ENCODE assay signal across 8 cellular contexts in the genomic region with DNA sequence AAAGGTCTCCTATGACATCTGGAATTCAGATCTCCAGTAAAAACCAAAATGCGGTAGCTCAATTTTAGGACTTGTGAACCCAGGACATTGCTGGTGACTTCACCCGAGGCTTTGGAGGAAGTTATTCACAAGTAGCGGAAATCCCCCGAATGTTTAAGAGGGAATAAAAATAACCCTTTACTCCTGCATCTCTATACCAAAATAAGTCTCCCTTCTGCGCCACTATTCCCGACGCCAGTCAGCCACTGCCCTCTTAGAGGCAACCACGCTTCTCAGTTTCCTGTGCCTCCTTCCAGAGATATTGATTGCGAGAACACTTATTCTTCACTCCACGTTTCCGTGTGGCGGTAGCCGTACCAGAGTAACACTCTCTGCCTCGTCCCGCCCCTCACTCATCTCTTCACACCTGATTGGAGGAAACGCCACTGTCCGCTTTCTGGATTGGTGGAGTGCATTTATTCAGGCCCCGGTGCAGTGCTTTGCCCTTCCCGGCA. TPM values are rescaled to one million over a fixed set of nuclear protein-coding genes. Genes with fewer than 3 reads are reported as not detected.
DNase-seq lines count a peak whose midpoint lies in the region; ATAC-seq and TF ChIP-seq lines count a peak whose summit lies in the region.

No MANE protein-coding gene starts in this region.

- peak; percentile 75 for DNase-seq in GM12865 (ENCODE audit: low read depth)
- peak; percentile 78 for DNase-seq in GM23338 (ENCODE audit: low spot score)
- peak; percentile 76 for DNase-seq in OCI-LY7 (ENCODE audit: low spot score)
- peak in 3 of 4 experiments; percentile 1 to 29 (median 2) for DNase-seq in activated naive CD4-positive, alpha-beta T cell (lab: John Stamatoyannopoulos, UW)
- peak; percentile 62 for DNase-seq in medulla oblongata (ENCODE audit: extremely low spot score)
- peak; percentile 43 for DNase-seq in stromal cell of bone marrow (ENCODE audit: low read depth)
- no peak for DNase-seq in HK-2 (ENCODE audit: unreplicated experiment)
- no peak for DNase-seq in NCI-H345 treated with DMSO at 0.1 percent for 48 hours (lab: John Stamatoyannopoulos, UW; ENCODE audit: unreplicated experiment)

- POLR2A ChIA-PET in OCI-LY7 (lab: Charles Lee) = interaction anchor here (1.0 kb wide), 1 partner anchor 10 kb away, joined by 4 read pairs; no protein-coding TSS in a partner anchor

- H3K36me3 ChIP-seq in GM23338 (ENCODE audit: insufficient read depth) (no peaks in the 10 kb centered on the region), OCI-LY7 (ENCODE audit: insufficient read depth, low read length) (no peaks in the 10 kb centered on the region)

- H3K79me2 ChIP-seq in GM23338 (replicated peaks; ENCODE audit: insufficient read depth) = no peaks in the 10 kb centered on the region
- H3K79me2 ChIP-seq in OCI-LY7 (ENCODE audit: insufficient read depth, low read depth, low read length) = no peaks in the 10 kb centered on the region

- H3K4me1 ChIP-seq in GM23338 (ENCODE audit: insufficient read depth) (no peaks in the 10 kb centered on the region), OCI-LY7 (ENCODE audit: insufficient read depth, low read length, poor library complexity, severe bottlenecking) (peaks cover 8% of the 10 kb centered on the region)

- H2AFZ ChIP-seq in GM23338 (no peak overlapping the region), OCI-LY7 (ENCODE audit: low read length) (peak overlapping the region; percentile 92)

- peaks cover 12% of the 10 kb centered on the region for H3K36me3 Mint-ChIP-seq in GM23338 (ENCODE audit: low read depth)

- TF ChIP-seq CTCF in GM12865 (IDR thresholded peaks at IDR 0.05; ENCODE audit: insufficient read depth, low read depth, low read length, missing control alignments) = no peak
- TF ChIP-seq CTCF in GM23338 (conservative IDR thresholded peaks at IDR 0.05; ENCODE audit: low read depth in 2 of 2) = no peak
- no peak for TF ChIP-seq CTCF in OCI-LY7 (conservative IDR thresholded peaks at IDR 0.05; ENCODE audit: low read length)

- ATAC-seq in GM23338 = peak; percentile 99

- no peak overlapping the region for H3K27ac Mint-ChIP-seq in GM23338

- H3K27me3 ChIP-seq in GM23338 (ENCODE audit: insufficient read depth) = no peaks in the 10 kb centered on the region

- no peak overlapping the region for H3K4me3 Mint-ChIP-seq in GM23338

- H3K9me3 Mint-ChIP-seq in GM23338 = peaks cover 19% of the 10 kb centered on the region

- CTCF ChIA-PET in OCI-LY7 (lab: Charles Lee; ENCODE audit: unreplicated experiment) = no interaction called here

- no peaks in the 10 kb centered on the region; the same call in 1 of the 3 replicates for H3K4me1 Mint-ChIP-seq in GM23338

- H3K27me3 Mint-ChIP-seq in GM23338 (ENCODE audit: insufficient read depth, low read depth, poor library complexity) = peaks cover 1% of the 10 kb centered on the region

- H3K4me3 ChIP-seq in GM12865 (ENCODE audit: low read depth, low read length) = peak overlapping the region; percentile 2; the same call in 1 of the 2 replicates
- H3K4me3 ChIP-seq in GM23338 = no peak overlapping the region
- H3K4me3 ChIP-seq in OCI-LY7 (ENCODE audit: low read depth, low read length, poor library complexity, severe bottlenecking) = peak overlapping the region; percentile 56

- no TSS peak for BruUV-seq in OCI-LY7 (replicated peaks; lab: Mats Ljungman, UMichigan)

- H3K4me2 ChIP-seq in GM23338 (peak overlapping the region; percentile 43; the same call in 1 of the 2 replicates), OCI-LY7 (ENCODE audit: low read length) (peak overlapping the region; percentile 66)

- H3K9me2 ChIP-seq in GM23338 (ENCODE audit: insufficient read depth) (no peaks in the 10 kb centered on the region), OCI-LY7 (ENCODE audit: insufficient read depth, low read length) (no peaks in the 10 kb centered on the region)

- H3F3A ChIP-seq in GM23338 (replicated peaks; ENCODE audit: low read depth) = no peaks in the 10 kb centered on the region

- H4K20me1 ChIP-seq in GM23338 (replicated peaks; ENCODE audit: insufficient read depth) (no peaks in the 10 kb centered on the region), OCI-LY7 (ENCODE audit: insufficient read depth, low read length) (no peaks in the 10 kb centered on the region)

- H3K27ac ChIP-seq in GM23338 (ENCODE audit: low read depth) (no peak overlapping the region), OCI-LY7 (ENCODE audit: low read depth, low read length, poor library complexity, severe bottlenecking) (no peak overlapping the region)

- intact Hi-C loops in OCI-LY7 (cut with micrococcal nuclease; ENCODE audit: unreplicated experiment) = no loop called here

- H3K9me3 ChIP-seq in OCI-LY7 (ENCODE audit: low read length) = no peaks in the 10 kb centered on the region

TF ChIP-seq in GM23338, 12 proteins besides CTCF, POLR2A, EP300 and RAD21 (continues in another document):
- TF ChIP-seq, protein P1, sequence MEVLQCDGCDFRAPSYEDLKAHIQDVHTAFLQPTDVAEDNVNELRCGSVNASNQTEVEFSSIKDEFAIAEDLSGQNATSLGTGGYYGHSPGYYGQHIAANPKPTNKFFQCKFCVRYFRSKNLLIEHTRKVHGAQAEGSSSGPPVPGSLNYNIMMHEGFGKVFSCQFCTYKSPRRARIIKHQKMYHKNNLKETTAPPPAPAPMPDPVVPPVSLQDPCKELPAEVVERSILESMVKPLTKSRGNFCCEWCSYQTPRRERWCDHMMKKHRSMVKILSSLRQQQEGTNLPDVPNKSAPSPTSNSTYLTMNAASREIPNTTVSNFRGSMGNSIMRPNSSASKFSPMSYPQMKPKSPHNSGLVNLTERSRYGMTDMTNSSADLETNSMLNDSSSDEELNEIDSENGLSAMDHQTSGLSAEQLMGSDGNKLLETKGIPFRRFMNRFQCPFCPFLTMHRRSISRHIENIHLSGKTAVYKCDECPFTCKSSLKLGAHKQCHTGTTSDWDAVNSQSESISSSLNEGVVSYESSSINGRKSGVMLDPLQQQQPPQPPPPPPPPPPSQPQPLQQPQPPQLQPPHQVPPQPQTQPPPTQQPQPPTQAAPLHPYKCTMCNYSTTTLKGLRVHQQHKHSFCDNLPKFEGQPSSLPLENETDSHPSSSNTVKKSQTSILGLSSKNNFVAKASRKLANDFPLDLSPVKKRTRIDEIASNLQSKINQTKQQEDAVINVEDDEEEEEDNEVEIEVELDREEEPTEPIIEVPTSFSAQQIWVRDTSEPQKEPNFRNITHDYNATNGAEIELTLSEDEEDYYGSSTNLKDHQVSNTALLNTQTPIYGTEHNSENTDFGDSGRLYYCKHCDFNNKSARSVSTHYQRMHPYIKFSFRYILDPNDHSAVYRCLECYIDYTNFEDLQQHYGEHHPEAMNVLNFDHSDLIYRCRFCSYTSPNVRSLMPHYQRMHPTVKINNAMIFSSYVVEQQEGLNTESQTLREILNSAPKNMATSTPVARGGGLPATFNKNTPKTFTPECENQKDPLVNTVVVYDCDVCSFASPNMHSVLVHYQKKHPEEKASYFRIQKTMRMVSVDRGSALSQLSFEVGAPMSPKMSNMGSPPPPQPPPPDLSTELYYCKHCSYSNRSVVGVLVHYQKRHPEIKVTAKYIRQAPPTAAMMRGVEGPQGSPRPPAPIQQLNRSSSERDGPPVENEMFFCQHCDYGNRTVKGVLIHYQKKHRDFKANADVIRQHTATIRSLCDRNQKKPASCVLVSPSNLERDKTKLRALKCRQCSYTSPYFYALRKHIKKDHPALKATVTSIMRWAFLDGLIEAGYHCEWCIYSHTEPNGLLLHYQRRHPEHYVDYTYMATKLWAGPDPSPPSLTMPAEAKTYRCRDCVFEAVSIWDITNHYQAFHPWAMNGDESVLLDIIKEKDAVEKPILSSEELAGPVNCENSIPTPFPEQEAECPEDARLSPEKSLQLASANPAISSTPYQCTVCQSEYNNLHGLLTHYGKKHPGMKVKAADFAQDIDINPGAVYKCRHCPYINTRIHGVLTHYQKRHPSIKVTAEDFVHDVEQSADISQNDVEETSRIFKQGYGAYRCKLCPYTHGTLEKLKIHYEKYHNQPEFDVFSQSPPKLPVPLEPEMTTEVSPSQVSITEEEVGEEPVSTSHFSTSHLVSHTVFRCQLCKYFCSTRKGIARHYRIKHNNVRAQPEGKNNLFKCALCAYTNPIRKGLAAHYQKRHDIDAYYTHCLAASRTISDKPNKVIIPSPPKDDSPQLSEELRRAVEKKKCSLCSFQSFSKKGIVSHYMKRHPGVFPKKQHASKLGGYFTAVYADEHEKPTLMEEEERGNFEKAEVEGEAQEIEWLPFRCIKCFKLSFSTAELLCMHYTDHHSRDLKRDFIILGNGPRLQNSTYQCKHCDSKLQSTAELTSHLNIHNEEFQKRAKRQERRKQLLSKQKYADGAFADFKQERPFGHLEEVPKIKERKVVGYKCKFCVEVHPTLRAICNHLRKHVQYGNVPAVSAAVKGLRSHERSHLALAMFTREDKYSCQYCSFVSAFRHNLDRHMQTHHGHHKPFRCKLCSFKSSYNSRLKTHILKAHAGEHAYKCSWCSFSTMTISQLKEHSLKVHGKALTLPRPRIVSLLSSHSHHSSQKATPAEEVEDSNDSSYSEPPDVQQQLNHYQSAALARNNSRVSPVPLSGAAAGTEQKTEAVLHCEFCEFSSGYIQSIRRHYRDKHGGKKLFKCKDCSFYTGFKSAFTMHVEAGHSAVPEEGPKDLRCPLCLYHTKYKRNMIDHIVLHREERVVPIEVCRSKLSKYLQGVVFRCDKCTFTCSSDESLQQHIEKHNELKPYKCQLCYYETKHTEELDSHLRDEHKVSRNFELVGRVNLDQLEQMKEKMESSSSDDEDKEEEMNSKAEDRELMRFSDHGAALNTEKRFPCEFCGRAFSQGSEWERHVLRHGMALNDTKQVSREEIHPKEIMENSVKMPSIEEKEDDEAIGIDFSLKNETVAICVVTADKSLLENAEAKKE (CRISPR knock-in tag; IDR thresholded peaks at IDR 0.05) = no peak
- no peak for TF ChIP-seq POLR2AphosphoS5 (IDR thresholded peaks at IDR 0.05; ENCODE audit: low read depth)
- no peak for TF ChIP-seq JUNB (IDR thresholded peaks at IDR 0.05; ENCODE audit: unreplicated experiment)
- no peak for TF ChIP-seq EZH2 (IDR thresholded peaks at IDR 0.05; ENCODE audit: low read depth, unreplicated experiment)

RNA-seq across cellular contexts. Expression of a gene that starts 27.4 kb away (rescaled TPM):
- total RNA-seq in GM23338 (2014; rRNA removed; shearing (Covaris generic)) = 7.3 and 7.4 TPM in 2 replicates
- 34.2 and 40.1 TPM in 2 replicates for polyA plus RNA-seq in GM23338 (2016; fragmentation: Nextera tagmentation; extraction: Ambion mirVana)
- total RNA-seq in OCI-LY7 (2014; rRNA removed; shearing (Covaris generic)) = not detected in 2 replicates
- not detected in 2 replicates for total RNA-seq in OCI-LY7 (2022)

Comparison
In these comparisons a context has a peak if more than half of its experiments do, and no peak if none do; other contexts are left out.
1. DNase-seq: peak in GM12865 (single experiment), GM23338 (single experiment), OCI-LY7 (single experiment), activated naive CD4-positive, alpha-beta T cell (3 of 4), medulla oblongata (single experiment) and stromal cell of bone marrow (single experiment); none in HK-2 (single experiment) and NCI-H345 treated with DMSO at 0.1 percent for 48 hours (single experiment).